In genomic region chr10:51436805-51437204, GRCh38 we compare ENCODE assay signal across 3 cellular contexts.
"Had no signal": no experiment of that assay in that cellular context is flagged by ENCODE, and none has a peak within 500 bp of the region (broad histone marks: within the 10 kb centered on the region; RNA-seq: fewer than 3 reads in every experiment).

No MANE protein-coding gene starts in this region.

- H3K4me3 ChIP-seq: GM12878 had no signal

- ATAC-seq: GM12878 had no signal

- DNase-seq: GDM1, GF-D8 had no signal
